ENCODE assay signal across 29 cellular contexts in genomic region chr1:113721010-113721409, GRCh38.
"Had no signal": no experiment of that assay in that cellular context is flagged by ENCODE, and none has a peak within 500 bp of the region (broad histone marks: within the 10 kb centered on the region; RNA-seq: fewer than 3 reads in every experiment).

No MANE protein-coding gene starts in this region.

- H3K4me1 ChIP-seq: colonic mucosa, esophagus muscularis mucosa, esophagus squamous epithelium, foreskin keratinocyte, gastrocnemius medialis, gastroesophageal sphincter, heart left ventricle, heart right ventricle had no signal

- H2AFZ ChIP-seq: hepatocyte had no signal

- H3K27me3 ChIP-seq: colonic mucosa, dorsolateral prefrontal cortex, esophagus muscularis mucosa, esophagus squamous epithelium, foreskin keratinocyte, gastrocnemius medialis, gastroesophageal sphincter, heart left ventricle, heart right ventricle, hepatocyte had no signal

- H3K79me2 ChIP-seq: hepatocyte had no signal

- H3K27ac Mint-ChIP-seq: dendritic cell treated with granulocyte-macrophage colony-stimulating factor and Interleukin-4, amounts not matched to agents 40 ng/mL and 50 ng/mL, for 4 days; effector memory CD8-positive, alpha-beta T cell; endodermal cell had no signal

- H3K4me3 ChIP-seq: colonic mucosa, coronary artery, dorsolateral prefrontal cortex, esophagus muscularis mucosa, esophagus squamous epithelium, gastrocnemius medialis, gastroesophageal sphincter, heart left ventricle, heart right ventricle, hepatocyte had no signal

- H3K4me1 Mint-ChIP-seq: endodermal cell had no signal

- DNase-seq: colonic mucosa; cortex of kidney; dermis blood vessel endothelial cell; dorsolateral prefrontal cortex; effector CD4-positive, alpha-beta T cell; effector CD8-positive, alpha-beta T cell; effector memory CD4-positive, alpha-beta T cell; effector memory CD8-positive, alpha-beta T cell; endodermal cell; erythroblast; esophagus squamous epithelium; foreskin fibroblast; foreskin keratinocyte; gastrocnemius medialis; glutamatergic neuron; head of caudate nucleus; heart left ventricle; heart right ventricle had no signal

- H3K9me3 ChIP-seq: colonic mucosa, esophagus muscularis mucosa, gastrocnemius medialis, gastroesophageal sphincter had no signal

- ATAC-seq: effector memory CD8-positive, alpha-beta T cell; esophagus mucosa; foreskin keratinocyte; gastrocnemius medialis; gastroesophageal sphincter; heart left ventricle; heart right ventricle had no signal

- H3K4me2 ChIP-seq: hepatocyte had no signal

- H3K27me3 Mint-ChIP-seq: dendritic cell treated with granulocyte-macrophage colony-stimulating factor and Interleukin-4, amounts not matched to agents 40 ng/mL and 50 ng/mL, for 4 days; effector memory CD8-positive, alpha-beta T cell had no signal

- H3K4me3 Mint-ChIP-seq: dendritic cell treated with granulocyte-macrophage colony-stimulating factor and Interleukin-4, amounts not matched to agents 40 ng/mL and 50 ng/mL, for 4 days; effector memory CD8-positive, alpha-beta T cell; endodermal cell had no signal

- H3K36me3 ChIP-seq: colonic mucosa had no signal

- FAIRE-seq: colon, endometrium, endothelial cell of umbilical vein, frontal cortex had no signal

- H3K9me3 Mint-ChIP-seq: effector memory CD8-positive, alpha-beta T cell had no signal

- H3K27ac ChIP-seq: colonic mucosa, coronary artery, dorsolateral prefrontal cortex, epithelial cell of prostate, esophagus muscularis mucosa, esophagus squamous epithelium, foreskin keratinocyte, gastrocnemius medialis, gastroesophageal sphincter, heart left ventricle, heart right ventricle, hepatocyte had no signal
